ENCODE assay signal across 25 cellular contexts in the genomic region with DNA sequence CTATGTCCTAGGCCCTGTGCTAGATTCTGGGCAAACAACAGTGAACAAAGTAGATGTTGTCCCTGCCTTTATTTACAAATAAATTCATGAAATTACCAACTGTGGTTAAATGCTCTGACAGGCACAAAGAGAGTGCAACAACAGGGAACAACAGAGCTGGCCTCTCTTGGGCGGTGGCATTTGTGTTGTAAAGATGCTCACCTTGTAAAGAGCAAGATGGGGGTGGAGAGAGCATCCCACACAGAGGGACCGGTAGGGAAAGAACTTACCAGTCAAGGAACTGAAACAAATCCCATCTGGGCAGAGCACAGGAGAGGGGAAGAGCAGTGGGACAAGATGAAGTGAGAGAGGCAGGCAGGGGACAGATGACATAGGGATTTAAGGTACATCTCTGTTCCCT.
"Had no signal": no experiment of that assay in that cellular context is flagged by ENCODE, and none has a peak within 500 bp of the region (broad histone marks: within the 10 kb centered on the region; RNA-seq: fewer than 3 reads in every experiment).

No MANE protein-coding gene starts in this region.

- H3K27me3 ChIP-seq: brain microvascular endothelial cell, dorsolateral prefrontal cortex, heart left ventricle had no signal

- DNase-seq: activated CD4-positive, alpha-beta memory T cell treated with anti-CD3 and anti-CD28 coated beads, Interleukin-2, amount 10 ng/mL, durations not matched to agents 7 days and 5 days; activated CD4-positive, alpha-beta T cell treated with anti-CD3 and anti-CD28 coated beads for 1 hour; activated CD4-positive, alpha-beta T cell treated with anti-CD3 and anti-CD28 coated beads for 4 hours; activated CD4-positive, alpha-beta T cell treated with anti-CD3 and anti-CD28 coated beads, Interleukin-2, amount 10 ng/mL, durations not matched to agents 7 days and 5 days; activated CD4-positive, alpha-beta T cell treated with anti-CD3 and anti-CD28 coated beads, Interleukin-2, amount 50 U/mL, for 4 hours; activated CD8-positive, alpha-beta memory T cell treated with anti-CD3 and anti-CD28 coated beads, Interleukin-2, amount 50 U/mL, for 48 hours; activated gamma-delta T cell treated with Interleukin-2 at 50 U/mL for 16 hours; activated naive CD4-positive, alpha-beta T cell treated with anti-CD3 and anti-CD28 coated beads, Interleukin-2, amount 50 U/mL, for 16 hours; activated naive CD4-positive, alpha-beta T cell treated with Interleukin-2 at 50 U/mL for 16 hours; activated T-cell treated with anti-CD3 and anti-CD28 coated beads for 4 hours; activated T-cell treated with anti-CD3 and anti-CD28 coated beads, Interleukin-2, amount 50 U/mL, for 24 hours; activated T-cell treated with anti-CD3 and anti-CD28 coated beads, Interleukin-2, amount 50 U/mL, for 72 hours; amniotic stem cell; anterior cingulate cortex; brain microvascular endothelial cell; dorsolateral prefrontal cortex; effector memory CD4-positive, alpha-beta T cell; endodermal cell; foreskin fibroblast; glutamatergic neuron; heart left ventricle; T-helper 17 cell; T1000 had no signal

- H3K4me3 ChIP-seq: coronary artery, dorsolateral prefrontal cortex, heart left ventricle had no signal

- H3K36me3 ChIP-seq: brain microvascular endothelial cell, heart left ventricle had no signal

- H3K9me3 ChIP-seq: heart left ventricle had no signal

- ATAC-seq: activated T-cell treated with anti-CD3 and anti-CD28 coated beads, Interleukin-2, amount 50 U/mL, for 72 hours; esophagus mucosa; heart left ventricle; T-helper 17 cell had no signal

- H3K27ac ChIP-seq: brain microvascular endothelial cell, coronary artery, dorsolateral prefrontal cortex, heart left ventricle had no signal
